ENCODE assay signal across 18 cellular contexts in the genomic region with DNA sequence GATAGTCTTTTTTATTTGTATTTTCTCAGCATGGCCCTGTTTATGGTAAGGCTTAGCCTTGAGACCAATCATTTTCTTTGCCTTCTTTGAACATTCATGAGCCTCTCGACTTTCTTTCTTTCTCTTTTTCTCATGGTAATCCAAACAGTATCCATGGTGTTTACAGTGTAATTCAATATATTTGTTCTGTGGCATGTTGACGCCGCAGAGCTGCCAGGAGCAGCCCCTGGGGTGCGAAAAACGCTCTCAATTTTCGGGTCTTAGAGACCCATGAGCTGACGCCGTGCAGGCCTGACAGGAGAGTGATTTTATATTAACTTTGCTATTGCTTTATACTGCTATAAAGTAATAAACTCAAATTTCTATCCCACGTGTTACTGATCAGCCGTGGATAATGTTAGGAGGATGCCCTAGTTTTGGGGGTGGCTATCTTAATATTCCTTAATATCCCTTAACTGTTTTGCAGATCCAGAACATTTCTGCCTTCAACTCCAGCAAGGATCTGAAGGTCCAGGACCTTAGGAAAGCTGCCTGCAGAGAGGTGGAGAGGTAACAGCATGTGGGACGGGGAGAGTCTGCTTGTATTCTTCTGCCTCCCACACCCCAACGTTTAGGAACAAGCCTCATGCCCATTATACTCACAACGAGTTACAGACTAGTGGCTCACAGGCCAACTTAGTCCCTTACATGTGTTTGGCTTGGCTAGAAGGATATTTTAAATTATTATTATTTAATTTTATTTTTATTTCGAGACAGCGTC. TPM values are rescaled to one million over a fixed set of nuclear protein-coding genes. Genes with fewer than 3 reads are reported as not detected.
DNase-seq lines count a peak whose midpoint lies in the region; ATAC-seq and TF ChIP-seq lines count a peak whose summit lies in the region.
"Had no signal": no experiment of that assay in that cellular context is flagged by ENCODE, and none has a peak within 500 bp of the region (broad histone marks: within the 10 kb centered on the region; RNA-seq: fewer than 3 reads in every experiment).

No MANE protein-coding gene starts in this region.

- H3K27ac ChIP-seq in HUES64 (ENCODE audit: low read depth, low read length), result no peak overlapping the region
- H3K27ac ChIP-seq: BLaER1, heart right ventricle had no signal

- H3K27me3 ChIP-seq in HUES64 (ENCODE audit: insufficient read depth, low read length), result peaks cover 24% of the 10 kb centered on the region; the same call in 1 of the 2 replicates
- H3K27me3 ChIP-seq: BLaER1, heart right ventricle had no signal

- CTCF ChIA-PET in activated B cell treated with CpG ODN at 0.5 μM for 24 hours (lab: Charles Lee), result no interaction called here

- H3K4me3 Mint-ChIP-seq in activated B cell treated with CpG ODN at 0.5 μM for 24 hours, result no peak overlapping the region
- H3K4me3 Mint-ChIP-seq in stimulated activated memory B cell treated with anti-CD40 and anti-IgM and Interleukin-4, amounts not matched to agents 10 μg/mL and 1 μg/mL and 100 μg/mL, for 72 hours, result no peak overlapping the region
- H3K4me3 Mint-ChIP-seq: activated naive CD4-positive, alpha-beta T cell treated with anti-CD3 and anti-CD28 coated beads, Interleukin-2, amount 10 ng/mL, durations not matched to agents 7 days and 5 days; T-cell had no signal

- H3K9me3 ChIP-seq in HUES64 (ENCODE audit: insufficient read depth, low read depth, low read length), result no peaks in the 10 kb centered on the region
- H3K9me3 ChIP-seq: BLaER1, heart right ventricle had no signal

- peaks cover 82% of the 10 kb centered on the region for H3K4me1 Mint-ChIP-seq in activated B cell treated with CpG ODN at 0.5 μM for 24 hours
- H3K4me1 Mint-ChIP-seq in stimulated activated memory B cell treated with anti-CD40 and anti-IgM and Interleukin-4, amounts not matched to agents 10 μg/mL and 1 μg/mL and 100 μg/mL, for 72 hours, result peaks cover 70% of the 10 kb centered on the region

- peak overlapping the region; percentile 46 for H3K27ac Mint-ChIP-seq in activated B cell treated with CpG ODN at 0.5 μM for 24 hours
- H3K27ac Mint-ChIP-seq in stimulated activated memory B cell treated with anti-CD40 and anti-IgM and Interleukin-4, amounts not matched to agents 10 μg/mL and 1 μg/mL and 100 μg/mL, for 72 hours, result peak overlapping the region; percentile 74
- H3K27ac Mint-ChIP-seq: activated naive CD4-positive, alpha-beta T cell treated with anti-CD3 and anti-CD28 coated beads, Interleukin-2, amount 10 ng/mL, durations not matched to agents 7 days and 5 days; T-cell had no signal

- no peaks in the 10 kb centered on the region for H3K36me3 Mint-ChIP-seq in activated B cell treated with CpG ODN at 0.5 μM for 24 hours (ENCODE audit: low read depth)
- no peaks in the 10 kb centered on the region for H3K36me3 Mint-ChIP-seq in stimulated activated memory B cell treated with anti-CD40 and anti-IgM and Interleukin-4, amounts not matched to agents 10 μg/mL and 1 μg/mL and 100 μg/mL, for 72 hours
- H3K36me3 Mint-ChIP-seq: activated naive CD4-positive, alpha-beta T cell treated with anti-CD3 and anti-CD28 coated beads, Interleukin-2, amount 10 ng/mL, durations not matched to agents 7 days and 5 days; T-cell had no signal

- no peak for ATAC-seq in activated B cell treated with CpG ODN at 0.5 μM for 24 hours (ENCODE audit: low read depth)
- no peak for ATAC-seq in stimulated activated memory B cell treated with anti-CD40 and anti-IgM and Interleukin-4, amounts not matched to agents 10 μg/mL and 1 μg/mL and 100 μg/mL, for 72 hours
- no peak for ATAC-seq in GM18502 (IDR thresholded peaks at IDR 0.05; ENCODE audit: poor library complexity, unreplicated experiment)
- ATAC-seq: heart right ventricle, T-cell had no signal

- intact Hi-C loops in activated B cell treated with CpG ODN at 0.5 μM for 24 hours (cut with micrococcal nuclease), result no loop called here

- no peaks in the 10 kb centered on the region for H3K9me3 Mint-ChIP-seq in activated B cell treated with CpG ODN at 0.5 μM for 24 hours
- H3K9me3 Mint-ChIP-seq in stimulated activated memory B cell treated with anti-CD40 and anti-IgM and Interleukin-4, amounts not matched to agents 10 μg/mL and 1 μg/mL and 100 μg/mL, for 72 hours, result no peaks in the 10 kb centered on the region
- H3K9me3 Mint-ChIP-seq: activated naive CD4-positive, alpha-beta T cell treated with anti-CD3 and anti-CD28 coated beads, Interleukin-2, amount 10 ng/mL, durations not matched to agents 7 days and 5 days; T-cell had no signal

- DNase-seq in NCI-H2171 (lab: John Stamatoyannopoulos, UW), result peak; percentile 73
- no peak for DNase-seq in activated B cell treated with CpG ODN at 0.5 μM for 24 hours
- DNase-seq in nucleus accumbens (lab: John Stamatoyannopoulos, UW), result no peak
- DNase-seq in NCI-H187 treated with DMSO at 0.1 percent for 48 hours (lab: John Stamatoyannopoulos, UW), result no peak
- no peak for DNase-seq in NOMO-1 treated with DMSO at 0.1 percent for 48 hours (lab: John Stamatoyannopoulos, UW; ENCODE audit: unreplicated experiment)
- DNase-seq: activated CD4-positive, CD25-positive, alpha-beta regulatory T cell treated with anti-CD3 and anti-CD28 coated beads, Interleukin-2, amount 50 U/mL, for 72 hours; activated CD8-positive, alpha-beta memory T cell treated with anti-CD3 and anti-CD28 coated beads, Interleukin-2, amount 50 U/mL, for 4 hours; activated naive CD4-positive, alpha-beta T cell treated with anti-CD3 and anti-CD28 coated beads, Interleukin-2, amount 10 ng/mL, durations not matched to agents 7 days and 5 days; DND-41; heart right ventricle; KBM-7; kidney glomerular epithelial cell; NCI-H2227 treated with DMSO at 0.1 percent for 48 hours; T-cell had no signal

- 0 out of 2 replicates have a peak overlapping the region, but pooled peaks have one; percentile 6 for H3K4me3 ChIP-seq in HUES64 (ENCODE audit: low read length)
- H3K4me3 ChIP-seq: BLaER1, heart right ventricle had no signal

- peaks cover 18% of the 10 kb centered on the region for H3K4me1 ChIP-seq in HUES64 (ENCODE audit: insufficient read depth, low read length)

- H3K27me3 Mint-ChIP-seq in activated B cell treated with CpG ODN at 0.5 μM for 24 hours, result no peaks in the 10 kb centered on the region
- no peaks in the 10 kb centered on the region for H3K27me3 Mint-ChIP-seq in stimulated activated memory B cell treated with anti-CD40 and anti-IgM and Interleukin-4, amounts not matched to agents 10 μg/mL and 1 μg/mL and 100 μg/mL, for 72 hours

- 34% methylated on average over 11 of the region's 15 CpGs for WGBS in HUES64

- TF ChIP-seq CTCF in activated B cell treated with CpG ODN at 0.5 μM for 24 hours (IDR thresholded peaks at IDR 0.05), result no peak

- POLR2A ChIA-PET in activated B cell treated with CpG ODN at 0.5 μM for 24 hours (lab: Charles Lee), result interaction anchor here (5.3 kb wide), 1 partner anchor 9 kb away, joined by 63 read pairs; no protein-coding TSS in a partner anchor

- no peaks in the 10 kb centered on the region for H3K36me3 ChIP-seq in HUES64 (ENCODE audit: insufficient read depth, low read length)
- H3K36me3 ChIP-seq: BLaER1, heart right ventricle had no signal

- H3K9ac ChIP-seq in HUES64 (ENCODE audit: low read depth, low read length), result no peak overlapping the region
- H3K9ac ChIP-seq: BLaER1 had no signal

RNA-seq across cellular contexts. Expression of gene MYO1E, which starts 29.3 kb away (rescaled TPM):
- 28.1 TPM for polyA plus RNA-seq in HUES64 (2013, experiment 1 of 2)
- polyA plus RNA-seq in HUES64 (2013, experiment 2 of 2), result 37.0 TPM
- 185 and 186 TPM in 2 replicates for total RNA-seq in activated B cell treated with CpG ODN at 0.5 μM for 24 hours

RNA-seq across cellular contexts. Expression of gene FAM81A, which starts 36.0 kb away (rescaled TPM):
- 0.90 TPM for polyA plus RNA-seq in HUES64 (2013, experiment 1 of 2)
- 1.6 TPM for polyA plus RNA-seq in HUES64 (2013, experiment 2 of 2)
- total RNA-seq in activated B cell treated with CpG ODN at 0.5 μM for 24 hours, result 4.8 and 6.2 TPM in 2 replicates
